1 cellular context compared by ENCODE assay signal in the genomic region with DNA sequence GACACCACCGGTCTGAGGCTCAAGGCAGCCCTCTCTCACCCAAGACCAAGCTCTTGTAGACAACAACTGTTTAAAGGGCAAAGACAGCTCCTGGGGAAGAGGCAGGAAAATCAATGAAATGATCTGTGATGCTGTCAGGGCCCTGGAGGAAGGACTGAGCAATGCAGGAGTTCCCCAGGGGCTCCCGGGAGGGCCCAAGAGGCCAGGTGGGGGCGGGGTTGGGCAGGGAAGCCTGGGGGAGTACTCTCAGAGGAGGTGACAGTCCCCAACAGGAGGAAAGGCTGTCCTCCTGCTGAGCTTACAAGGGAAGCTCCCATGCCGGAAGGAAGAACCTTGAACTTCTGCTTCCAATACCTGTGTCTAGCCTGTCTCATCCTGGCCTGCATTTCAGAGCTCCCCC.
TF ChIP-seq lines count a peak whose summit lies in the region.

No MANE protein-coding gene starts in this region.

TF ChIP-seq in GM23338, 12 proteins besides CTCF, POLR2A, EP300 and RAD21 (continued from another document):
- TF ChIP-seq ZNF462 (CRISPR knock-in tag; IDR thresholded peaks at IDR 0.05): no peak
- TF ChIP-seq ETS1 (IDR thresholded peaks at IDR 0.05): no peak
- no peak for TF ChIP-seq EZH2phosphoT487 (IDR thresholded peaks at IDR 0.05; ENCODE audit: unreplicated experiment)
- TF ChIP-seq ZNF331 (CRISPR knock-in tag; IDR thresholded peaks at IDR 0.05; ENCODE audit: low read depth): no peak
- TF ChIP-seq CREB1 (CRISPR knock-in tag; IDR thresholded peaks at IDR 0.05; ENCODE audit: low read depth): no peak
- TF ChIP-seq STAT1 (IDR thresholded peaks at IDR 0.05; ENCODE audit: unreplicated experiment): no peak
- TF ChIP-seq EZH2 (IDR thresholded peaks at IDR 0.05; ENCODE audit: low read depth, unreplicated experiment): no peak
- no peak for TF ChIP-seq POLR2AphosphoS5 (IDR thresholded peaks at IDR 0.05; ENCODE audit: low read depth)
